8 cellular contexts compared by ENCODE assay signal in genomic region chr2:238256594-238257104, GRCh38. TPM values are rescaled to one million over a fixed set of nuclear protein-coding genes. Genes with fewer than 3 reads are reported as not detected.
A peak's percentile ranks its signal among the peaks of the same experiment; 100 is the strongest.
DNase-seq lines count a peak whose midpoint lies in the region; ATAC-seq and TF ChIP-seq lines count a peak whose summit lies in the region.

No MANE protein-coding gene starts in this region.

- no peak overlapping the region for H3K4me3 ChIP-seq in PC-9
- H3K4me3 ChIP-seq in esophagus squamous epithelium, result no peak overlapping the region
- H3K4me3 ChIP-seq in neuronal stem cell (ENCODE audit: low read length in 2 of 2), result no peak overlapping the region
- H3K4me3 ChIP-seq in transverse colon, result no peak overlapping the region

- H3K9me3 ChIP-seq in PC-9 (ENCODE audit: insufficient read depth, low read depth) (no peaks in the 10 kb centered on the region), esophagus squamous epithelium (no peaks in the 10 kb centered on the region), neuronal stem cell (replicated peaks in 1 of 2; ENCODE audit: control insufficient read depth in 2 of 2, insufficient read depth in 1 of 2, low read depth in 1 of 2, low read length in 2 of 2) (no peaks in the 10 kb centered on the region), transverse colon (no peaks in the 10 kb centered on the region)

- no peak overlapping the region for H4K8ac ChIP-seq in neuronal stem cell (ENCODE audit: low read depth, low read length)

- H3K14ac ChIP-seq in neuronal stem cell (ENCODE audit: low read length), result no peak overlapping the region

- no peak for TF ChIP-seq EP300 in transverse colon (IDR thresholded peaks at IDR 0.05; ENCODE audit: low read depth)

- intact Hi-C loops in PC-9 (cut with micrococcal nuclease; ENCODE audit: unreplicated experiment), result loop anchor here (1.0 to 10.0 kb wide), 7 partner anchors 29 to 742 kb away; partner anchors contain the start of genes RAB17 and TRAF3IP1
- intact Hi-C loops in esophagus squamous epithelium (cut with DNase I), result no loop called here
- intact Hi-C loops in transverse colon (cut with DNase I; ENCODE audit: low total_unique reads), result no loop called here

- DNase-seq in ELR (ENCODE audit: low read depth) (peak; percentile 91), Kasumi-1 (lab: John Stamatoyannopoulos, UW) (peak; percentile 44 to 50), PC-9 (peak; percentile 84 to 96), esophagus squamous epithelium (lab: John Stamatoyannopoulos, UW) (peak; percentile 22), neuronal stem cell (ENCODE audit: low spot score) (peak; percentile 85), transverse colon (peak; percentile 90)
- peak; percentile 80 for DNase-seq in activated CD8-positive, alpha-beta memory T cell treated with anti-CD3 and anti-CD28 coated beads, Interleukin-2, amount 50 U/mL, for 48 hours

- peak overlapping the region; percentile 7 for H3K9ac ChIP-seq in neuronal stem cell (ENCODE audit: low read depth, low read length, poor library complexity)

- H3K27me3 ChIP-seq in PC-9 (ENCODE audit: insufficient read depth, low read depth), result no peaks in the 10 kb centered on the region
- H3K27me3 ChIP-seq in esophagus squamous epithelium, result no peaks in the 10 kb centered on the region
- no peaks in the 10 kb centered on the region for H3K27me3 ChIP-seq in neuronal stem cell (ENCODE audit: control insufficient read depth in 3 of 3, insufficient read depth in 3 of 3, low read depth in 1 of 3, low read length in 3 of 3)
- H3K27me3 ChIP-seq in transverse colon, result no peaks in the 10 kb centered on the region

- no peaks in the 10 kb centered on the region for H3K79me1 ChIP-seq in neuronal stem cell (ENCODE audit: low read depth, low read length)

- no peak overlapping the region for H3K4me2 ChIP-seq in PC-9
- H3K4me2 ChIP-seq in neuronal stem cell (ENCODE audit: insufficient read depth, low read length, poor library complexity, severe bottlenecking), result no peak overlapping the region

- ATAC-seq in HG03196 (IDR thresholded peaks at IDR 0.05; ENCODE audit: unreplicated experiment), result no peak

- H4K20me1 ChIP-seq in PC-9 (ENCODE audit: insufficient read depth), result no peaks in the 10 kb centered on the region

- peak overlapping the region; percentile 83 for H2AK5ac ChIP-seq in neuronal stem cell (ENCODE audit: low read depth, low read length)

- H3K9me2 ChIP-seq in PC-9 (ENCODE audit: insufficient read depth), result no peaks in the 10 kb centered on the region

- no TSS peak for BruUV-seq in PC-9 (replicated peaks; lab: Mats Ljungman, UMichigan)

- H3K4me1 ChIP-seq in PC-9 (replicated peaks; ENCODE audit: insufficient read depth) (0 out of 2 replicates have a peak, but pooled peaks cover 5% of the 10 kb centered on the region), esophagus squamous epithelium (peaks cover 0 to 11% (median 0%) of the 10 kb centered on the region in 3 donors), neuronal stem cell (ENCODE audit: control insufficient read depth in 2 of 2, insufficient read depth in 1 of 2, low read depth in 1 of 2, low read length in 2 of 2) (peaks cover 0 to 12% of the 10 kb centered on the region in 2 donors), transverse colon (no peaks in the 10 kb centered on the region)

- H3K36me3 ChIP-seq in PC-9 (ENCODE audit: low read depth) (0 out of 2 replicates have a peak, but pooled peaks cover 5% of the 10 kb centered on the region), esophagus squamous epithelium (peaks cover 28 to 99% (median 52%) of the 10 kb centered on the region in 3 donors), neuronal stem cell (replicated peaks in 1 of 2; ENCODE audit: control insufficient read depth in 2 of 2, insufficient read depth in 2 of 2, low read length in 2 of 2) (peaks cover 7 to 64% of the 10 kb centered on the region in 2 donors), transverse colon (peaks cover 0 to 61% (median 24%) of the 10 kb centered on the region in 4 donors)

- no peaks in the 10 kb centered on the region for H3K79me2 ChIP-seq in PC-9 (ENCODE audit: low read depth)

- H4K91ac ChIP-seq in neuronal stem cell (ENCODE audit: low read depth, low read length, poor library complexity), result no peak overlapping the region

- TF ChIP-seq POLR2A in esophagus squamous epithelium (IDR thresholded peaks at IDR 0.05), result no peak
- no peak for TF ChIP-seq POLR2A in transverse colon (IDR thresholded peaks at IDR 0.05)

- H2BK5ac ChIP-seq in neuronal stem cell (ENCODE audit: low read length), result no peak overlapping the region

- no peak overlapping the region for H2BK15ac ChIP-seq in neuronal stem cell (ENCODE audit: low read length)

- H2BK120ac ChIP-seq in neuronal stem cell (ENCODE audit: low read depth, low read length), result no peak overlapping the region

- 67 to 72% methylated on average over 3 to 11 of the region's 18 CpGs for WGBS in esophagus squamous epithelium, 2 donors
- WGBS in neuronal stem cell (ENCODE audit: extremely low coverage in 2 of 2, insufficient read length in 2 of 2, insufficient replicate concordance in 1 of 2), 2 donors, result no CpG with 5 or more reads among the region's 18 CpGs
- WGBS in transverse colon (ENCODE audit: low coverage in 1 of 2), 2 donors, result 56% methylated on average over 18 of the region's 18 CpGs; no CpG with 5 or more reads in 1 of the 2 donors

- POLR2A ChIA-PET in PC-9 (lab: Charles Lee; ENCODE audit: unreplicated experiment), result no interaction called here

- peak overlapping the region; percentile 87 for H3K23ac ChIP-seq in neuronal stem cell (ENCODE audit: low read depth, low read length, poor library complexity)

- no peak overlapping the region for H3K18ac ChIP-seq in neuronal stem cell (ENCODE audit: low read length)

- no peak overlapping the region for H2AFZ ChIP-seq in PC-9
- H2AFZ ChIP-seq in neuronal stem cell (ENCODE audit: low read length), result no peak overlapping the region

- H3K4ac ChIP-seq in neuronal stem cell (ENCODE audit: low read length), result no peak overlapping the region

- CTCF ChIA-PET in PC-9 (lab: Charles Lee), result no interaction called here

- TF ChIP-seq CTCF in PC-9 (conservative IDR thresholded peaks at IDR 0.05) (peak; percentile 99), esophagus squamous epithelium (IDR thresholded peaks at IDR 0.05) (peak; percentile 78 to 96 (median 90)), transverse colon (IDR thresholded peaks at IDR 0.05) (peak; percentile 76 to 96 (median 88))

- no peak overlapping the region for H2BK12ac ChIP-seq in neuronal stem cell (ENCODE audit: low read length)

- no peak overlapping the region for H3K27ac ChIP-seq in PC-9
- H3K27ac ChIP-seq in esophagus squamous epithelium, result no peak overlapping the region
- no peak overlapping the region for H3K27ac ChIP-seq in neuronal stem cell (replicated peaks; ENCODE audit: low read length)
- H3K27ac ChIP-seq in transverse colon, result no peak overlapping the region

- peaks cover 6% of the 10 kb centered on the region; the same call in 1 of the 2 replicates for H3F3A ChIP-seq in PC-9 (ENCODE audit: insufficient read depth, low read depth)

- in situ Hi-C loops in transverse colon (cut with MboI; ENCODE audit: low pct_ligation_motif_present in 1 of 4, low pct_unique_long_range_greater_than_20kb in 1 of 4, low sequenced_read_pairs in 3 of 4), result loop anchor here in 1 of 4 donors (25.0 kb wide), 1 partner anchor 394 kb away; the partner anchor contains the start of gene RAMP1

RNA-seq across cellular contexts. Expression of gene HES6, which starts 16.8 kb away (rescaled TPM):
- total RNA-seq in PC-9 (2021), result 8.4 and 14.3 TPM in 2 replicates
- 1 to 10 TPM; 3.1 to 5.1 (median 4.2) TPM for total RNA-seq in esophagus squamous epithelium
- 19.8 TPM for polyA plus RNA-seq in neuronal stem cell (2013, experiment 1 of 2)
- 18.8 TPM for polyA plus RNA-seq in neuronal stem cell (2013, experiment 2 of 2)
- total RNA-seq in transverse colon, result 10 to 100 TPM; 15.0 to 94.5 (median 31.7) TPM

RNA-seq across cellular contexts. Expression of gene PER2, which starts 31.8 kb away (rescaled TPM):
- 18.9 and 22.9 TPM in 2 replicates for total RNA-seq in PC-9 (2021)
- 10 to 100 TPM in 2 of 4 donors, 1 to 10 TPM in 2; 6.2 to 28.0 (median 12.0) TPM for total RNA-seq in esophagus squamous epithelium
- 2.4 TPM for polyA plus RNA-seq in neuronal stem cell (2013, experiment 1 of 2)
- polyA plus RNA-seq in neuronal stem cell (2013, experiment 2 of 2), result 2.6 TPM
- total RNA-seq in transverse colon, result 10 to 100 TPM; 19.1 to 67.3 (median 32.3) TPM

RNA-seq across cellular contexts. Expression of gene ILKAP, which starts 53.2 kb away (rescaled TPM):
- total RNA-seq in PC-9 (2021) (55.6 and 65.2 TPM in 2 replicates), esophagus squamous epithelium (10 to 100 TPM; 13.3 to 38.3 (median 20.7) TPM), transverse colon (10 to 100 TPM; 16.3 to 40.0 (median 32.1) TPM)
- 21.1 TPM for polyA plus RNA-seq in neuronal stem cell (2013, experiment 1 of 2)
- polyA plus RNA-seq in neuronal stem cell (2013, experiment 2 of 2), result 19.3 TPM

Comparison
In these comparisons a context has a peak if more than half of its experiments do, and no peak if none do; other contexts are left out.
1. DNase-seq: peak in every context shown above with its lines; median percentile 91 in ELR; 90 in PC-9; 90 in transverse colon; 85 in neuronal stem cell; 80 in activated CD8-positive, alpha-beta memory T cell treated with anti-CD3 and anti-CD28 coated beads, Interleukin-2, amount 50 U/mL, for 48 hours; 47 in Kasumi-1; 22 in esophagus squamous epithelium.